17 cellular contexts compared by ENCODE assay signal in genomic region chr7:131602994-131603372, GRCh38.
DNase-seq lines count a peak whose midpoint lies in the region; ATAC-seq lines count a peak whose summit lies in the region.
"Had no signal": no experiment of that assay in that cellular context is flagged by ENCODE, and none has a peak within 500 bp of the region (broad histone marks: within the 10 kb centered on the region; RNA-seq: fewer than 3 reads in every experiment).

No MANE protein-coding gene starts in this region.

- H3K4me3 ChIP-seq in iPS DF 6.9 (ENCODE audit: low read length), result no peak overlapping the region
- H3K4me3 ChIP-seq: GM12878 had no signal

- H3K27me3 ChIP-seq in iPS DF 6.9 (ENCODE audit: control insufficient read depth, insufficient read depth, low read length), result no peaks in the 10 kb centered on the region

- H3K4me1 ChIP-seq in ES-I3 (ENCODE audit: insufficient read depth, low read length), result peaks cover 65% of the 10 kb centered on the region
- H3K4me1 ChIP-seq in iPS DF 6.9 (ENCODE audit: control insufficient read depth, insufficient read depth, low read length), result peaks cover 6% of the 10 kb centered on the region

- H3K9ac ChIP-seq in ES-I3 (ENCODE audit: low read depth, low read length), result peak overlapping the region; percentile 4; the same call in 1 of the 2 replicates

- no CpG with 5 or more reads among the region's 5 CpGs for WGBS in iPS DF 6.9 (ENCODE audit: insufficient coverage, insufficient read length)

- H3K36me3 ChIP-seq in ES-I3 (ENCODE audit: insufficient read depth, low read length) (no peaks in the 10 kb centered on the region), iPS DF 6.9 (ENCODE audit: control insufficient read depth, insufficient read depth, low read length) (no peaks in the 10 kb centered on the region)

- H3K9me3 ChIP-seq in ES-I3 (ENCODE audit: control insufficient read depth, insufficient read depth, low read length) (no peaks in the 10 kb centered on the region), iPS DF 6.9 (ENCODE audit: control insufficient read depth, insufficient read depth, low read length) (no peaks in the 10 kb centered on the region)

- peak; percentile 61 for DNase-seq in NCI-H1694 treated with DMSO at 0.1 percent for 48 hours (lab: John Stamatoyannopoulos, UW)
- DNase-seq in amniotic epithelial cell (ENCODE audit: low read depth), result peak; percentile 69
- no peak for DNase-seq in iPS DF 6.9 (ENCODE audit: low read depth, low spot score)
- no peak for DNase-seq in foreskin melanocyte
- no peak for DNase-seq in activated CD8-positive, alpha-beta memory T cell treated with anti-CD3 and anti-CD28 coated beads, Interleukin-2, amount 50 U/mL, for 4 hours
- no peak for DNase-seq in Kasumi-1 (lab: John Stamatoyannopoulos, UW)
- DNase-seq: activated CD4-positive, CD25-positive, alpha-beta regulatory T cell; activated CD8-positive, alpha-beta T cell treated with anti-CD3 and anti-CD28 coated beads, Interleukin-2, amount 10 ng/mL, durations not matched to agents 7 days and 5 days; activated naive CD8-positive, alpha-beta T cell treated with anti-CD3 and anti-CD28 coated beads, Interleukin-2, amount 50 U/mL, for 24 hours; central memory CD4-positive, alpha-beta T cell; effector CD8-positive, alpha-beta T cell; NK-92 treated with Interleukin-12 subunit alpha and Interleukin-12 subunit beta, amount 100 ng/mL, for 24 hours; T-helper 1 cell had no signal

- peak overlapping the region; percentile 27 for H3K27ac ChIP-seq in iPS DF 6.9 (ENCODE audit: low read length)

- ATAC-seq in GM21360 (IDR thresholded peaks at IDR 0.05; ENCODE audit: unreplicated experiment), result no peak
- ATAC-seq: activated CD8-positive, alpha-beta T cell treated with anti-CD3 and anti-CD28 coated beads, Interleukin-2, amount 10 ng/mL, durations not matched to agents 7 days and 5 days; activated naive CD8-positive, alpha-beta T cell treated with anti-CD3 and anti-CD28 coated beads, Interleukin-2, amount 50 U/mL, for 24 hours; activated T-helper 17 cell treated with anti-CD3 and anti-CD28 coated beads, Interleukin-2, amount 50 U/mL, for 72 hours; GM12878 had no signal

Comparison
In these comparisons a context has a peak if more than half of its experiments do, and no peak if none do; other contexts are left out.
1. DNase-seq: peak in NCI-H1694 treated with DMSO at 0.1 percent for 48 hours (single experiment) and amniotic epithelial cell (single experiment); none in iPS DF 6.9 (single experiment), foreskin melanocyte (single experiment), activated CD8-positive, alpha-beta memory T cell treated with anti-CD3 and anti-CD28 coated beads, Interleukin-2, amount 50 U/mL, for 4 hours (single experiment) and Kasumi-1 (0 of 2).